In genomic region chr1:16613185-16614147, GRCh38 we compare ENCODE assay signal across 8 cellular contexts.
A peak's percentile ranks its signal among the peaks of the same experiment; 100 is the strongest.
DNase-seq lines count a peak whose midpoint lies in the region; ATAC-seq and TF ChIP-seq lines count a peak whose summit lies in the region.

NBPF1 (minus strand) TSS chr1:16613564.

- H3K27me3 ChIP-seq in layer of hippocampus (ENCODE audit: control insufficient read depth, insufficient read depth, low read length) = no peaks in the 10 kb centered on the region

- DNase-seq in Ammon's horn (ENCODE audit: low spot score) = peak; percentile 99
- DNase-seq in NCI-H510A (lab: John Stamatoyannopoulos, UW) = peak; percentile 100
- DNase-seq in activated CD4-positive, alpha-beta T cell treated with anti-CD3 and anti-CD28 coated beads for 48 hours = peak; percentile 96
- DNase-seq in coronary artery (ENCODE audit: low spot score) = peak; percentile 99
- peak; percentile 60 to 93 for DNase-seq in stimulated activated CD4-positive, alpha-beta T cell treated with anti-CD3 and anti-CD28 coated beads, Interleukin-1b, Interleukin-23, amount 100 ng/mL, for 1 hour (ENCODE audit: low read depth in 2 of 2)

- peak within 1 kb of the TSS; percentile 70 for H3K4me3 ChIP-seq in coronary artery

- TF ChIP-seq CTCF in coronary artery (IDR thresholded peaks at IDR 0.05) = no peak

- H3K27ac ChIP-seq in coronary artery = peak within 1 kb of the TSS; percentile 27 to 76
- H3K27ac ChIP-seq in layer of hippocampus (ENCODE audit: low read depth, low read length) = peak within 1 kb of the TSS; percentile 91

- ATAC-seq in GM19324 (IDR thresholded peaks at IDR 0.05; ENCODE audit: low FRiP score, unreplicated experiment) (peak; percentile 79), HG03442 (IDR thresholded peaks at IDR 0.05; ENCODE audit: unreplicated experiment) (peak; percentile 89)

Comparison
In these comparisons a context has a peak if more than half of its experiments do, and no peak if none do; other contexts are left out.
1. Peak in every context shown above with its lines: DNase-seq, ATAC-seq, H3K4me3 ChIP-seq and H3K27ac ChIP-seq.